Comparison of ENCODE assay signal across 8 cellular contexts in genomic region chr1:212485895-212486590, GRCh38. TPM values are rescaled to one million over a fixed set of nuclear protein-coding genes. Genes with fewer than 3 reads are reported as not detected.
DNase-seq lines count a peak whose midpoint lies in the region; TF ChIP-seq lines count a peak whose summit lies in the region.

No MANE protein-coding gene starts in this region.

- H3K4me1 ChIP-seq in HUES48 (ENCODE audit: control insufficient read depth, insufficient read depth, low read length) = no peaks in the 10 kb centered on the region

- no peak overlapping the region for H3K4me3 ChIP-seq in HUES48 (ENCODE audit: low read depth, low read length)
- no peak overlapping the region for H3K4me3 ChIP-seq in retinal pigment epithelial cell (ENCODE audit: low read length)

- H3K27me3 ChIP-seq in HUES48 (ENCODE audit: control insufficient read depth, insufficient read depth, low read length) = no peaks in the 10 kb centered on the region

- peak overlapping the region; percentile 49 for H3K27ac ChIP-seq in HUES48 (ENCODE audit: low read depth, low read length)

- peak; percentile 53 for DNase-seq in DMS79 treated with DMSO at 0.1 percent for 48 hours (lab: John Stamatoyannopoulos, UW)
- DNase-seq in SIG-M5 (lab: John Stamatoyannopoulos, UW) = peak; percentile 21
- DNase-seq in fibroblast of peridontal ligament (ENCODE audit: extremely low read depth) = peak; percentile 86
- DNase-seq in retinal pigment epithelial cell (ENCODE audit: low read depth) = peak; percentile 95
- DNase-seq in activated T-cell treated with anti-CD3 and anti-CD28 coated beads, Interleukin-2, amount 50 U/mL, for 48 hours = no peak
- no peak for DNase-seq in SK-N-DZ (ENCODE audit: low spot score)
- DNase-seq in activated CD8-positive, alpha-beta memory T cell treated with anti-CD3 and anti-CD28 coated beads, Interleukin-2, amount 50 U/mL, for 4 hours = no peak

- H3K9ac ChIP-seq in HUES48 (ENCODE audit: low read depth, low read length) = no peak overlapping the region

- no peaks in the 10 kb centered on the region for H3K9me3 ChIP-seq in HUES48 (ENCODE audit: control insufficient read depth, insufficient read depth, low read length)

- TF ChIP-seq CTCF in retinal pigment epithelial cell (conservative IDR thresholded peaks at IDR 0.05; ENCODE audit: low read depth, low read length) = no peak

- H3K36me3 ChIP-seq in HUES48 (ENCODE audit: control insufficient read depth, insufficient read depth, low read length) = no peaks in the 10 kb centered on the region

RNA-seq across cellular contexts. Expression of gene NENF, which starts 53.3 kb away (rescaled TPM):
- polyA plus RNA-seq in SK-N-DZ (2014; cell fraction: cytosol; rRNA removed) = 62.5 and 74.0 TPM in 2 replicates
- 59.9 and 93.7 TPM in 2 replicates for polyA plus RNA-seq in SK-N-DZ (2014; cell fraction: nucleus; rRNA removed)

Comparison
In these comparisons a context has a peak if more than half of its experiments do, and no peak if none do; other contexts are left out.
1. DNase-seq: peak in DMS79 treated with DMSO at 0.1 percent for 48 hours (single experiment), SIG-M5 (single experiment), fibroblast of peridontal ligament (single experiment) and retinal pigment epithelial cell (single experiment); none in activated T-cell treated with anti-CD3 and anti-CD28 coated beads, Interleukin-2, amount 50 U/mL, for 48 hours (0 of 2), SK-N-DZ (single experiment) and activated CD8-positive, alpha-beta memory T cell treated with anti-CD3 and anti-CD28 coated beads, Interleukin-2, amount 50 U/mL, for 4 hours (single experiment).